19 cellular contexts compared by ENCODE assay signal in the genomic region with DNA sequence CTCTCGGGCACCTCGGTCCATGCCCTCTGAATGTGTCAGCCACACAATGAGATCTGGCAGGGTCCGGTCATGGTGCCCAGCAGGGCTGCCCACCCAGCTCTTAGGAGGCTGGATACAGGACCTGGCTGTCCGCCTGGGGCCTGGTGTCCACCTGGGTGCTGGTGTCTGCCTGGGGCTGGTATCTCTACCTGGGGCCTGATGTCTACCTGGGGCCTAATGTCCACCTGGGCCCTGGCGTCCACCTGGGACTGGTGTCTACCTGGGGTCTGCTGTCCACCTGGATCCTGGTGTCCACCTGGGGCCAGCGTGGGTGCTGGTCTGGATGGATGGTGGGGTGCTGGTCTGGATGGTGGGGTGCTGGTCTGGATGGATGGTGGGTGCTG. TPM values are rescaled to one million over a fixed set of nuclear protein-coding genes. Genes with fewer than 3 reads are reported as not detected.
DNase-seq lines count a peak whose midpoint lies in the region; ATAC-seq and TF ChIP-seq lines count a peak whose summit lies in the region.
"Had no signal": no experiment of that assay in that cellular context is flagged by ENCODE, and none has a peak within 500 bp of the region (broad histone marks: within the 10 kb centered on the region; RNA-seq: fewer than 3 reads in every experiment).

No MANE protein-coding gene starts in this region.

- peaks cover 4% of the 10 kb centered on the region for H3K4me1 Mint-ChIP-seq in activated T-cell treated with anti-CD3 and anti-CD28 coated beads, Interleukin-2, amount 50 U/mL, for 24 hours (ENCODE audit: low read depth)

- H3K9me3 ChIP-seq in Peyer's patch (no peaks in the 10 kb centered on the region), suprapubic skin (no peaks in the 10 kb centered on the region), prostate gland (no peaks in the 10 kb centered on the region)
- H3K9me3 ChIP-seq: MG63 had no signal

- H3K9me3 Mint-ChIP-seq in activated T-cell treated with anti-CD3 and anti-CD28 coated beads, Interleukin-2, amount 50 U/mL, for 24 hours, result no peaks in the 10 kb centered on the region

- H3K36me3 ChIP-seq in Peyer's patch (no peaks in the 10 kb centered on the region), suprapubic skin (no peaks in the 10 kb centered on the region), prostate gland (no peaks in the 10 kb centered on the region)
- H3K36me3 ChIP-seq: MG63 had no signal

- in situ Hi-C loops in GM13977 (cut with MboI; ENCODE audit: low pct_unique_long_range_greater_than_20kb, low sequenced_read_pairs, unreplicated experiment), result no loop called here

- 85% methylated on average over 4 of the region's 6 CpGs for WGBS in suprapubic skin
- WGBS in prostate gland, result 79% methylated on average over 6 of the region's 6 CpGs

- no peak for ATAC-seq in left lobe of liver

- peaks cover 3% of the 10 kb centered on the region for H3K27me3 Mint-ChIP-seq in activated T-cell treated with anti-CD3 and anti-CD28 coated beads, Interleukin-2, amount 50 U/mL, for 24 hours

- no peak overlapping the region for H3K4me3 Mint-ChIP-seq in activated T-cell treated with anti-CD3 and anti-CD28 coated beads, Interleukin-2, amount 50 U/mL, for 24 hours

- H3K36me3 Mint-ChIP-seq in activated T-cell treated with anti-CD3 and anti-CD28 coated beads, Interleukin-2, amount 50 U/mL, for 24 hours (ENCODE audit: low read depth), result no peaks in the 10 kb centered on the region

- no peak for TF ChIP-seq POLR2A in Peyer's patch (IDR thresholded peaks at IDR 0.05)
- no peak for TF ChIP-seq POLR2A in suprapubic skin (IDR thresholded peaks at IDR 0.05)
- no peak for TF ChIP-seq POLR2A in prostate gland (IDR thresholded peaks at IDR 0.05)

- TF ChIP-seq EP300 in suprapubic skin (IDR thresholded peaks at IDR 0.05), result no peak

- no peak overlapping the region for H3K27ac Mint-ChIP-seq in activated T-cell treated with anti-CD3 and anti-CD28 coated beads, Interleukin-2, amount 50 U/mL, for 24 hours

- DNase-seq in D341Med (ENCODE audit: low spot score) (peak; percentile 10), Peyer's patch (peak in 2 of 3 donors; percentile 24 to 27), left lobe of liver (ENCODE audit: low spot score) (peak; percentile 32), suprapubic skin (ENCODE audit: low spot score in 2 of 2) (peak; percentile 32 to 68), GM13977 (ENCODE audit: low spot score) (no peak), prostate gland (ENCODE audit: low spot score) (no peak)
- DNase-seq in activated T-cell treated with anti-CD3 and anti-CD28 coated beads, Interleukin-2, amount 50 U/mL, for 24 hours, result no peak
- DNase-seq: DMS 273 treated with DMSO at 0.1 percent for 48 hours, GF-D8, MG63, NCI-H1092 treated with DMSO at 0.1 percent for 48 hours, NCI-H1694, NCI-H2107, NCI-H2227 treated with DMSO at 0.1 percent for 48 hours, NCI-H524, Right ventricle myocardium superior had no signal

- H3K4me1 ChIP-seq in Peyer's patch (no peaks in the 10 kb centered on the region), suprapubic skin (no peaks in the 10 kb centered on the region), prostate gland (replicated peaks) (no peaks in the 10 kb centered on the region)

- H3K27me3 ChIP-seq in Peyer's patch (no peaks in the 10 kb centered on the region), suprapubic skin (peaks cover 59% of the 10 kb centered on the region), prostate gland (replicated peaks; ENCODE audit: insufficient read depth) (peaks cover 2% of the 10 kb centered on the region)
- H3K27me3 ChIP-seq: MG63 had no signal

- H3K27ac ChIP-seq in Peyer's patch, result no peak overlapping the region
- no peak overlapping the region for H3K27ac ChIP-seq in suprapubic skin
- no peak overlapping the region for H3K27ac ChIP-seq in prostate gland
- H3K27ac ChIP-seq: C4-2B had no signal

- intact Hi-C loops in prostate gland (cut with DNase I), result no loop called here

- TF ChIP-seq CTCF in Peyer's patch (IDR thresholded peaks at IDR 0.05) (no peak), suprapubic skin (IDR thresholded peaks at IDR 0.05) (no peak), GM13977 (IDR thresholded peaks at IDR 0.05; ENCODE audit: extremely low read depth, insufficient read depth, missing control alignments) (no peak), prostate gland (IDR thresholded peaks at IDR 0.05) (no peak)

- H3K4me3 ChIP-seq in Peyer's patch (no peak overlapping the region), suprapubic skin (no peak overlapping the region), prostate gland (no peak overlapping the region)
- H3K4me3 ChIP-seq: MG63 had no signal

RNA-seq across cellular contexts. Expression of a gene that starts 45.1 kb away (rescaled TPM):
- total RNA-seq in Peyer's patch, result not detected
- not detected for total RNA-seq in left lobe of liver
- not detected for total RNA-seq in suprapubic skin
- total RNA-seq in prostate gland, result 1 to 10 TPM in 1 of 2 donors, not detected in 1; 7.2 TPM
- total RNA-seq: H1, HT-29, Right ventricle myocardium superior had no signal

Comparison
In these comparisons a context has a peak if more than half of its experiments do, and no peak if none do; other contexts are left out.
1. DNase-seq: peak in D341Med (single experiment), Peyer's patch (2 of 3), left lobe of liver (single experiment) and suprapubic skin (2 of 2); none in GM13977 (single experiment), prostate gland (single experiment) and activated T-cell treated with anti-CD3 and anti-CD28 coated beads, Interleukin-2, amount 50 U/mL, for 24 hours (single experiment).